In genomic region chr16:30698139-30698815, GRCh38 we compare ENCODE assay signal across 1 cellular context.
TF ChIP-seq lines count a peak whose summit lies in the region.

No MANE protein-coding gene starts in this region.

TF ChIP-seq in H1, 55 proteins besides CTCF, POLR2A, EP300 and RAD21:
- TF ChIP-seq CHD2 (IDR thresholded peaks at IDR 0.05; ENCODE audit: low read length) (no peak; the same call in 1 of the 2 replicates), HDAC6 (IDR thresholded peaks at IDR 0.05; ENCODE audit: low read depth, low read length) (no peak), CREB1 (IDR thresholded peaks at IDR 0.05) (no peak; the same call in 1 of the 2 replicates), SP1 (IDR thresholded peaks at IDR 0.05; ENCODE audit: low read depth, low read length) (no peak), ASH2L (IDR thresholded peaks at IDR 0.05; ENCODE audit: low read length) (peak; percentile 74), POLR2AphosphoS5 (IDR thresholded peaks at IDR 0.05; ENCODE audit: low read depth, low read length) (peak; percentile 96), GABPA (IDR thresholded peaks at IDR 0.05; ENCODE audit: borderline replicate concordance, insufficient read depth, low read length) (no peak), RNF2 (IDR thresholded peaks at IDR 0.05; ENCODE audit: borderline replicate concordance, low read depth, low read length, missing control alignments, poor library complexity, severe bottlenecking) (no peak), NANOG (IDR thresholded peaks at IDR 0.05; ENCODE audit: insufficient read depth, low read depth, low read length, poor library complexity, severe bottlenecking) (no peak), SP2 (IDR thresholded peaks at IDR 0.05; ENCODE audit: low read length) (no peak), FOSL1 (IDR thresholded peaks at IDR 0.05; ENCODE audit: insufficient read depth, low read depth, low read length) (no peak), ZNF274 (IDR thresholded peaks at IDR 0.05; ENCODE audit: borderline replicate concordance, extremely low read depth, low read length) (no peak), BRCA1 (IDR thresholded peaks at IDR 0.05; ENCODE audit: low read depth, low read length) (no peak; the same call in 1 of the 2 replicates), EZH2 (IDR thresholded peaks at IDR 0.05; ENCODE audit: low read depth, low read length, severe bottlenecking) (no peak), YY1 (IDR thresholded peaks at IDR 0.05; ENCODE audit: low read depth, low read length) (peak; percentile 97), KDM5A (IDR thresholded peaks at IDR 0.05; ENCODE audit: low read length) (no peak), TAF7 (optimal IDR thresholded peaks at IDR 0.05; ENCODE audit: borderline replicate concordance, low read depth, low read length) (peak; percentile 90), ATF3 (IDR thresholded peaks at IDR 0.05; ENCODE audit: insufficient read depth, low read depth, low read length) (no peak), SAP30 (IDR thresholded peaks at IDR 0.05; ENCODE audit: insufficient read depth, insufficient replicate concordance, low read length) (no peak), JUN (IDR thresholded peaks at IDR 0.05; ENCODE audit: low read depth, low read length) (no peak), PHF8 (conservative IDR thresholded peaks at IDR 0.05; ENCODE audit: low read depth, low read length) (peak; percentile 99), CHD1 (IDR thresholded peaks at IDR 0.05; ENCODE audit: low read depth, low read length) (peak; percentile 58; the same call in 1 of the 2 replicates), RFX5 (IDR thresholded peaks at IDR 0.05; ENCODE audit: borderline replicate concordance, low read depth, low read length) (no peak), SUZ12 (IDR thresholded peaks at IDR 0.05; ENCODE audit: low read length) (no peak), CBX8 (IDR thresholded peaks at IDR 0.05; ENCODE audit: borderline replicate concordance, low read depth, low read length) (no peak), EGR1 (IDR thresholded peaks at IDR 0.05; ENCODE audit: borderline replicate concordance, low read depth, low read length) (no peak), CEBPB (IDR thresholded peaks at IDR 0.05; ENCODE audit: low read depth, low read length) (no peak), KDM4A (IDR thresholded peaks at IDR 0.05; ENCODE audit: low read depth, low read length, severe bottlenecking) (peak; percentile 48), MAFK (IDR thresholded peaks at IDR 0.05; ENCODE audit: low read depth, low read length) (no peak), USF2 (IDR thresholded peaks at IDR 0.05; ENCODE audit: low read length) (no peak), CTBP2 (IDR thresholded peaks at IDR 0.05; ENCODE audit: borderline replicate concordance, insufficient read depth, insufficient read length, low read length) (no peak), JUND (IDR thresholded peaks at IDR 0.05; ENCODE audit: low read length) (0 out of 2 replicates have a peak, but pooled peaks have one; percentile 42), GTF2F1 (IDR thresholded peaks at IDR 0.05; ENCODE audit: borderline replicate concordance, low read depth, low read length) (peak; percentile 77; the same call in 1 of the 2 replicates), POU5F1 (IDR thresholded peaks at IDR 0.05; ENCODE audit: low read depth, low read length) (no peak), BACH1 (IDR thresholded peaks at IDR 0.05; ENCODE audit: low read length) (no peak), TBP (IDR thresholded peaks at IDR 0.05; ENCODE audit: low read depth, low read length) (peak; percentile 91), HDAC2 (IDR thresholded peaks at IDR 0.05; ENCODE audit: borderline replicate concordance in 1 of 2, low read depth in 2 of 2, low read length in 2 of 2) (0 out of 4 replicates have a peak, but pooled peaks of 1 of the 2 experiments have one; percentile 30), TAF1 (IDR thresholded peaks at IDR 0.05; ENCODE audit: low read depth, low read length) (peak; percentile 95; the same call in 1 of the 2 replicates), RBBP5 (IDR thresholded peaks at IDR 0.05; ENCODE audit: borderline replicate concordance, low read depth, low read length) (no peak), TEAD4 (IDR thresholded peaks at IDR 0.05; ENCODE audit: low read depth, low read length) (no peak), SIRT6 (IDR thresholded peaks at IDR 0.05; ENCODE audit: low read length) (no peak), SIX5 (IDR thresholded peaks at IDR 0.05; ENCODE audit: low read depth, low read length) (no peak), TCF12 (IDR thresholded peaks at IDR 0.05; ENCODE audit: low read depth, low read length) (0 out of 2 replicates have a peak, but pooled peaks have one; percentile 17), ATF2 (IDR thresholded peaks at IDR 0.05; ENCODE audit: low read length) (peak; percentile 83; the same call in 1 of the 2 replicates), SP4 (IDR thresholded peaks at IDR 0.05; ENCODE audit: low read length) (peak; percentile 72; the same call in 1 of the 2 replicates), RXRA (IDR thresholded peaks at IDR 0.05; ENCODE audit: insufficient read depth, low read depth, low read length) (no peak), CHD7 (IDR thresholded peaks at IDR 0.05; ENCODE audit: insufficient replicate concordance, low read length) (no peak), BCL11A (IDR thresholded peaks at IDR 0.05; ENCODE audit: low read depth in 2 of 2, low read length in 2 of 2) (no peak), NRF1 (IDR thresholded peaks at IDR 0.05; ENCODE audit: low read depth, low read length) (peak; percentile 46; the same call in 1 of the 2 replicates), SIN3A (conservative IDR thresholded peaks at IDR 0.05 in 1 of 2, IDR thresholded peaks at IDR 0.05 in 1 of 2; ENCODE audit: low read depth in 1 of 2, low read length in 2 of 2) (peak in 1 of 2 experiments; percentile 26; a peak in 2 of 4 replicates), KDM1A (IDR thresholded peaks at IDR 0.05; ENCODE audit: borderline replicate concordance, low read length) (no peak), SRF (IDR thresholded peaks at IDR 0.05; ENCODE audit: low read depth, low read length) (no peak), CBX5 (IDR thresholded peaks at IDR 0.05; ENCODE audit: low read depth, low read length) (no peak)
- TF ChIP-seq, protein P1, sequence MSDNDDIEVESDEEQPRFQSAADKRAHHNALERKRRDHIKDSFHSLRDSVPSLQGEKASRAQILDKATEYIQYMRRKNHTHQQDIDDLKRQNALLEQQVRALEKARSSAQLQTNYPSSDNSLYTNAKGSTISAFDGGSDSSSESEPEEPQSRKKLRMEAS (IDR thresholded peaks at IDR 0.05), result peak; percentile 69; the same call in 1 of the 2 replicates
- TF ChIP-seq, protein P2, sequence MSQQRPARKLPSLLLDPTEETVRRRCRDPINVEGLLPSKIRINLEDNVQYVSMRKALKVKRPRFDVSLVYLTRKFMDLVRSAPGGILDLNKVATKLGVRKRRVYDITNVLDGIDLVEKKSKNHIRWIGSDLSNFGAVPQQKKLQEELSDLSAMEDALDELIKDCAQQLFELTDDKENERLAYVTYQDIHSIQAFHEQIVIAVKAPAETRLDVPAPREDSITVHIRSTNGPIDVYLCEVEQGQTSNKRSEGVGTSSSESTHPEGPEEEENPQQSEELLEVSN (IDR thresholded peaks at IDR 0.05), result peak; percentile 77
